1 cellular context compared by ENCODE assay signal in genomic region chr6:146543940-146544661, GRCh38.
TF ChIP-seq lines count a peak whose summit lies in the region.

No MANE protein-coding gene starts in this region.

TF ChIP-seq in HepG2, 621 proteins besides CTCF, POLR2A, EP300 and RAD21 (continued from another document and continues in another):
- TF ChIP-seq TGIF2 (CRISPR knock-in tag; IDR thresholded peaks at IDR 0.05), result 0 out of 2 replicates have a peak, but pooled peaks have one; percentile 14
- TF ChIP-seq ZNF710 (CRISPR knock-in tag; IDR thresholded peaks at IDR 0.05; ENCODE audit: borderline replicate concordance), result 0 out of 2 replicates have a peak, but pooled peaks have one; percentile 30
- TF ChIP-seq JUND (CRISPR knock-in tag; IDR thresholded peaks at IDR 0.05), result no peak
- no peak for TF ChIP-seq ZNF17 (CRISPR knock-in tag; IDR thresholded peaks at IDR 0.05)
- TF ChIP-seq FOXP1 (IDR thresholded peaks at IDR 0.05), result no peak
- TF ChIP-seq FOXP1 (CRISPR knock-in tag; IDR thresholded peaks at IDR 0.05), result no peak
- TF ChIP-seq SAP130 (CRISPR knock-in tag; IDR thresholded peaks at IDR 0.05; ENCODE audit: low read depth), result peak; percentile 43; the same call in 1 of the 2 replicates
- TF ChIP-seq NFIB (CRISPR knock-in tag; IDR thresholded peaks at IDR 0.05; ENCODE audit: borderline replicate concordance), result no peak
- TF ChIP-seq ZNF850 (CRISPR knock-in tag; conservative IDR thresholded peaks at IDR 0.05), result no peak
- TF ChIP-seq KIAA2018 (CRISPR knock-in tag; IDR thresholded peaks at IDR 0.05; ENCODE audit: borderline replicate concordance), result no peak
- 0 out of 2 replicates have a peak, but pooled peaks have one; percentile 24 for TF ChIP-seq NFYB (CRISPR knock-in tag; IDR thresholded peaks at IDR 0.05)
- no peak for TF ChIP-seq TRIM24 (CRISPR knock-in tag; IDR thresholded peaks at IDR 0.05)
- no peak for TF ChIP-seq ZBTB3 (CRISPR knock-in tag; IDR thresholded peaks at IDR 0.05; ENCODE audit: borderline replicate concordance, low read depth)
- TF ChIP-seq ATF7-NPFF (CRISPR knock-in tag; IDR thresholded peaks at IDR 0.05; ENCODE audit: low read depth), result no peak
- no peak for TF ChIP-seq ZNF318 (CRISPR knock-in tag; IDR thresholded peaks at IDR 0.05)
- no peak for TF ChIP-seq ZKSCAN8 (CRISPR knock-in tag; IDR thresholded peaks at IDR 0.05; ENCODE audit: borderline replicate concordance)
- no peak; the same call in 1 of the 2 replicates for TF ChIP-seq TBX2 (CRISPR knock-in tag; IDR thresholded peaks at IDR 0.05; ENCODE audit: borderline replicate concordance)
- peak; percentile 71; the same call in 1 of the 2 replicates for TF ChIP-seq ZNF280D (CRISPR knock-in tag; IDR thresholded peaks at IDR 0.05)
- TF ChIP-seq SKIL (CRISPR knock-in tag; IDR thresholded peaks at IDR 0.05; ENCODE audit: borderline replicate concordance), result no peak
- no peak for TF ChIP-seq ZNF251 (CRISPR knock-in tag; IDR thresholded peaks at IDR 0.05)
- TF ChIP-seq AFF4 (CRISPR knock-in tag; IDR thresholded peaks at IDR 0.05), result no peak
